In genomic region chr1:107198581-107198980, GRCh38 we compare ENCODE assay signal across 19 cellular contexts. TPM values are rescaled to one million over a fixed set of nuclear protein-coding genes. Genes with fewer than 3 reads are reported as not detected.
DNase-seq lines count a peak whose midpoint lies in the region; ATAC-seq and TF ChIP-seq lines count a peak whose summit lies in the region.
"Had no signal": no experiment of that assay in that cellular context is flagged by ENCODE, and none has a peak within 500 bp of the region (broad histone marks: within the 10 kb centered on the region; RNA-seq: fewer than 3 reads in every experiment).

No MANE protein-coding gene starts in this region.

- H3K27ac Mint-ChIP-seq in activated T-cell treated with anti-CD3 and anti-CD28 coated beads, Interleukin-2, amount 50 U/mL, for 72 hours, result no peak overlapping the region
- H3K27ac Mint-ChIP-seq in activated CD8-positive, alpha-beta T cell treated with anti-CD3 and anti-CD28 coated beads, Interleukin-2, amount 10 ng/mL, durations not matched to agents 7 days and 5 days, result no peak overlapping the region
- H3K27ac Mint-ChIP-seq: activated naive CD4-positive, alpha-beta T cell treated with anti-CD3 and anti-CD28 coated beads, Interleukin-2, amount 50 U/mL, for 72 hours had no signal

- no peaks in the 10 kb centered on the region for H3K27me3 Mint-ChIP-seq in activated T-cell treated with anti-CD3 and anti-CD28 coated beads, Interleukin-2, amount 50 U/mL, for 72 hours (ENCODE audit: low read depth)
- H3K27me3 Mint-ChIP-seq in activated CD8-positive, alpha-beta T cell treated with anti-CD3 and anti-CD28 coated beads, Interleukin-2, amount 10 ng/mL, durations not matched to agents 7 days and 5 days (ENCODE audit: low read depth), result peaks cover 4% of the 10 kb centered on the region

- POLR2A ChIA-PET in activated CD8-positive, alpha-beta T cell treated with anti-CD3 and anti-CD28 coated beads, Interleukin-2, amount 10 ng/mL, durations not matched to agents 7 days and 5 days (lab: Charles Lee), result interaction anchor here (0.6 kb wide), 1 partner anchor 542 kb away, joined by 3 read pairs; no protein-coding TSS in a partner anchor

- H3K36me3 Mint-ChIP-seq in activated T-cell treated with anti-CD3 and anti-CD28 coated beads, Interleukin-2, amount 50 U/mL, for 72 hours (ENCODE audit: insufficient read depth in 2 of 2), result peaks cover 0 to 3% of the 10 kb centered on the region in 2 donors
- no peaks in the 10 kb centered on the region for H3K36me3 Mint-ChIP-seq in activated CD8-positive, alpha-beta T cell treated with anti-CD3 and anti-CD28 coated beads, Interleukin-2, amount 10 ng/mL, durations not matched to agents 7 days and 5 days (ENCODE audit: low read depth)
- H3K36me3 Mint-ChIP-seq: activated naive CD4-positive, alpha-beta T cell treated with anti-CD3 and anti-CD28 coated beads, Interleukin-2, amount 50 U/mL, for 72 hours had no signal

- peak; percentile 96 for ATAC-seq in left lobe of liver
- no peak for ATAC-seq in activated T-cell treated with anti-CD3 and anti-CD28 coated beads, Interleukin-2, amount 50 U/mL, for 72 hours (replicated peaks in 1 of 2)
- ATAC-seq in activated CD8-positive, alpha-beta T cell treated with anti-CD3 and anti-CD28 coated beads, Interleukin-2, amount 10 ng/mL, durations not matched to agents 7 days and 5 days, result no peak
- ATAC-seq: activated naive CD4-positive, alpha-beta T cell treated with anti-CD3 and anti-CD28 coated beads, Interleukin-2, amount 50 U/mL, for 72 hours; body of pancreas had no signal

- H3K9me3 Mint-ChIP-seq in activated T-cell treated with anti-CD3 and anti-CD28 coated beads, Interleukin-2, amount 50 U/mL, for 72 hours, result peaks cover 0 to 5% of the 10 kb centered on the region in 2 donors
- H3K9me3 Mint-ChIP-seq in activated CD8-positive, alpha-beta T cell treated with anti-CD3 and anti-CD28 coated beads, Interleukin-2, amount 10 ng/mL, durations not matched to agents 7 days and 5 days (ENCODE audit: insufficient read depth), result no peaks in the 10 kb centered on the region

- in situ Hi-C loops in G401 (cut with HindIII; ENCODE audit: low sequenced_read_pairs), result no loop called here
- in situ Hi-C loops in astrocyte of the cerebellum (cut with HindIII; ENCODE audit: low sequenced_read_pairs), result loop anchor here (5.0 kb wide), 1 partner anchor 44 kb away; no protein-coding TSS in a partner anchor

- DNase-seq in G401 (ENCODE audit: low spot score) (peak; percentile 19), NCI-H146 (lab: John Stamatoyannopoulos, UW) (peak; percentile 68), astrocyte of the cerebellum (ENCODE audit: low read depth) (peak; percentile 43), left lobe of liver (ENCODE audit: low spot score) (peak; percentile 54)
- no peak for DNase-seq in NK-92 treated with Interleukin-12 subunit alpha and Interleukin-12 subunit beta, amount 100 ng/mL, for 24 hours (lab: John Stamatoyannopoulos, UW)
- no peak for DNase-seq in activated T-cell treated with anti-CD3 and anti-CD28 coated beads, Interleukin-2, amount 50 U/mL, for 72 hours
- DNase-seq in activated CD8-positive, alpha-beta T cell treated with anti-CD3 and anti-CD28 coated beads, Interleukin-2, amount 10 ng/mL, durations not matched to agents 7 days and 5 days, result no peak
- DNase-seq: activated CD8-positive, alpha-beta memory T cell treated with anti-CD3 and anti-CD28 coated beads for 24 hours; body of pancreas; Caco-2; DND-41; head of caudate nucleus; NCI-H1436 treated with DMSO at 0.1 percent for 48 hours; nucleus accumbens; retina; stimulated activated CD4-positive, alpha-beta T cell treated with anti-CD3 and anti-CD28 coated beads, Interleukin-12 subunit alpha, Interleukin-12 subunit beta, amount 100 ng/mL, for 4 hours; T1000 had no signal

- TF ChIP-seq CTCF in astrocyte of the cerebellum (IDR thresholded peaks at IDR 0.05; ENCODE audit: low read depth, low read length, missing control alignments), result no peak

- H3K4me1 Mint-ChIP-seq in activated T-cell treated with anti-CD3 and anti-CD28 coated beads, Interleukin-2, amount 50 U/mL, for 72 hours (ENCODE audit: low read depth), result no peaks in the 10 kb centered on the region
- H3K4me1 Mint-ChIP-seq in activated CD8-positive, alpha-beta T cell treated with anti-CD3 and anti-CD28 coated beads, Interleukin-2, amount 10 ng/mL, durations not matched to agents 7 days and 5 days (ENCODE audit: low read depth), result no peaks in the 10 kb centered on the region

- no peak overlapping the region for H3K4me3 Mint-ChIP-seq in activated T-cell treated with anti-CD3 and anti-CD28 coated beads, Interleukin-2, amount 50 U/mL, for 72 hours
- H3K4me3 Mint-ChIP-seq in activated CD8-positive, alpha-beta T cell treated with anti-CD3 and anti-CD28 coated beads, Interleukin-2, amount 10 ng/mL, durations not matched to agents 7 days and 5 days, result no peak overlapping the region

- CTCF ChIA-PET in activated CD8-positive, alpha-beta T cell treated with anti-CD3 and anti-CD28 coated beads, Interleukin-2, amount 10 ng/mL, durations not matched to agents 7 days and 5 days (lab: Charles Lee), result no interaction called here

- H3K4me3 ChIP-seq in astrocyte of the cerebellum (ENCODE audit: low read depth, low read length), result no peak overlapping the region
- H3K4me3 ChIP-seq: body of pancreas, HAP-1 had no signal

RNA-seq across cellular contexts. Expression of gene NTNG1, which starts 57.7 kb away (rescaled TPM):
- 16.3 and 30.4 TPM in 2 replicates for total RNA-seq in G401 (2014; rRNA removed; shearing (Covaris generic))
- not detected for total RNA-seq in left lobe of liver
- total RNA-seq in activated T-cell treated with anti-CD3 and anti-CD28 coated beads, Interleukin-2, amount 50 U/mL, for 72 hours, result under 1 TPM in 1 of 2 donors, not detected in 1; 0.48 TPM
- total RNA-seq in activated CD8-positive, alpha-beta T cell treated with anti-CD3 and anti-CD28 coated beads, Interleukin-2, amount 10 ng/mL, durations not matched to agents 7 days and 5 days, result not detected
- total RNA-seq: Caco-2 had no signal

Comparison
In these comparisons a context has a peak if more than half of its experiments do, and no peak if none do; other contexts are left out.
1. DNase-seq: peak in G401 (single experiment), NCI-H146 (single experiment), astrocyte of the cerebellum (single experiment) and left lobe of liver (single experiment); none in NK-92 treated with Interleukin-12 subunit alpha and Interleukin-12 subunit beta, amount 100 ng/mL, for 24 hours (single experiment), activated T-cell treated with anti-CD3 and anti-CD28 coated beads, Interleukin-2, amount 50 U/mL, for 72 hours (0 of 2) and activated CD8-positive, alpha-beta T cell treated with anti-CD3 and anti-CD28 coated beads, Interleukin-2, amount 10 ng/mL, durations not matched to agents 7 days and 5 days (single experiment).
2. RNA of gene NTNG1, which starts 57.7 kb away (total RNA-seq): 16.3 to 30.4 TPM in G401; 0.48 TPM in activated T-cell treated with anti-CD3 and anti-CD28 coated beads, Interleukin-2, amount 50 U/mL, for 72 hours, not detected in left lobe of liver (single experiment) and not detected in activated CD8-positive, alpha-beta T cell treated with anti-CD3 and anti-CD28 coated beads, Interleukin-2, amount 10 ng/mL, durations not matched to agents 7 days and 5 days; every median in the first group is over 10 times any median in the second.